In genomic region chr5:107673106-107673367, GRCh38 we compare ENCODE assay signal across 8 cellular contexts. TPM values are rescaled to one million over a fixed set of nuclear protein-coding genes. Genes with fewer than 3 reads are reported as not detected.
DNase-seq lines count a peak whose midpoint lies in the region; ATAC-seq and TF ChIP-seq lines count a peak whose summit lies in the region.

No MANE protein-coding gene starts in this region.

- no peaks in the 10 kb centered on the region for H3K9me3 Mint-ChIP-seq in activated T-cell treated with anti-CD3 and anti-CD28 coated beads, Interleukin-2, amount 50 U/mL, for 24 hours
- H3K9me3 Mint-ChIP-seq in activated naive CD8-positive, alpha-beta T cell (ENCODE audit: low read depth): no peaks in the 10 kb centered on the region

- H3K27me3 ChIP-seq in thyroid gland: no peaks in the 10 kb centered on the region

- H3K27ac ChIP-seq in thyroid gland: peak overlapping the region in 2 of 3 donors; percentile 18 to 47

- WGBS in thyroid gland, 2 donors: 0 to 1% methylated on average over 10 of the region's 11 CpGs

- H3K27me3 Mint-ChIP-seq in activated T-cell treated with anti-CD3 and anti-CD28 coated beads, Interleukin-2, amount 50 U/mL, for 24 hours: peaks cover 79% of the 10 kb centered on the region
- peaks cover 35% of the 10 kb centered on the region for H3K27me3 Mint-ChIP-seq in activated naive CD8-positive, alpha-beta T cell

- H3K4me3 Mint-ChIP-seq in activated T-cell treated with anti-CD3 and anti-CD28 coated beads, Interleukin-2, amount 50 U/mL, for 24 hours: peak overlapping the region; percentile 70
- H3K4me3 Mint-ChIP-seq in activated naive CD8-positive, alpha-beta T cell: peak overlapping the region; percentile 83

- H3K9me3 ChIP-seq in thyroid gland: no peaks in the 10 kb centered on the region

- peak; percentile 44 for DNase-seq in activated T-cell treated with anti-CD3 and anti-CD28 coated beads, Interleukin-2, amount 50 U/mL, for 24 hours
- no peak for DNase-seq in activated T-cell treated with anti-CD3 and anti-CD28 coated beads for 4 hours
- DNase-seq in left lobe of liver (ENCODE audit: low spot score): no peak
- no peak for DNase-seq in thyroid gland
- DNase-seq in iPS-NIHi7 (ENCODE audit: extremely low spot score): no peak
- DNase-seq in amniotic stem cell (lab: John Stamatoyannopoulos, UW): no peak

- ATAC-seq in left lobe of liver: peak; percentile 5
- ATAC-seq in esophagus mucosa: no peak

- peaks cover 8 to 25% of the 10 kb centered on the region in 2 donors for H3K4me1 ChIP-seq in thyroid gland

- H3K4me3 ChIP-seq in thyroid gland (replicated peaks in 1 of 3): peak overlapping the region; percentile 46 to 65 (median 59)

- TF ChIP-seq POLR2A in thyroid gland (IDR thresholded peaks at IDR 0.05): no peak

- no peak for TF ChIP-seq CTCF in thyroid gland (IDR thresholded peaks at IDR 0.05)

- intact Hi-C loops in thyroid gland (cut with DNase I): no loop called here

- no peak overlapping the region for H3K27ac Mint-ChIP-seq in activated T-cell treated with anti-CD3 and anti-CD28 coated beads, Interleukin-2, amount 50 U/mL, for 24 hours
- H3K27ac Mint-ChIP-seq in activated naive CD8-positive, alpha-beta T cell: no peak overlapping the region

- no peaks in the 10 kb centered on the region for H3K36me3 ChIP-seq in thyroid gland

- peaks cover 32% of the 10 kb centered on the region for H3K4me1 Mint-ChIP-seq in activated T-cell treated with anti-CD3 and anti-CD28 coated beads, Interleukin-2, amount 50 U/mL, for 24 hours (ENCODE audit: low read depth)
- H3K4me1 Mint-ChIP-seq in activated naive CD8-positive, alpha-beta T cell (ENCODE audit: low read depth): peaks cover 26% of the 10 kb centered on the region

- H3K36me3 Mint-ChIP-seq in activated T-cell treated with anti-CD3 and anti-CD28 coated beads, Interleukin-2, amount 50 U/mL, for 24 hours (ENCODE audit: low read depth): no peaks in the 10 kb centered on the region
- H3K36me3 Mint-ChIP-seq in activated naive CD8-positive, alpha-beta T cell: no peaks in the 10 kb centered on the region

RNA-seq across cellular contexts. Expression of gene EFNA5, which starts 2.3 kb away (rescaled TPM):
- total RNA-seq in left lobe of liver (0.60 TPM), thyroid gland (10 to 100 TPM in 1 of 4 donors, 1 to 10 TPM in 3; 5.7 to 17.2 (median 6.4) TPM), esophagus mucosa (29.7 TPM)
